In genomic region chr3:19202754-19203153, GRCh38 we compare ENCODE assay signal across 22 cellular contexts. TPM values are rescaled to one million over a fixed set of nuclear protein-coding genes. Genes with fewer than 3 reads are reported as not detected.
DNase-seq lines count a peak whose midpoint lies in the region; ATAC-seq and TF ChIP-seq lines count a peak whose summit lies in the region.
"Had no signal": no experiment of that assay in that cellular context is flagged by ENCODE, and none has a peak within 500 bp of the region (broad histone marks: within the 10 kb centered on the region; RNA-seq: fewer than 3 reads in every experiment).

No MANE protein-coding gene starts in this region.

- H3K27me3 ChIP-seq in dorsolateral prefrontal cortex: no peaks in the 10 kb centered on the region
- H3K27me3 ChIP-seq: BLaER1 had no signal

- H3K4me3 ChIP-seq in dorsolateral prefrontal cortex: peak overlapping the region in 42 of 59 donors; percentile 1 to 61 (median 30)
- H3K4me3 ChIP-seq: A549, BLaER1, GM12878, GM23338 had no signal

- no peak for TF ChIP-seq CTCF in dorsolateral prefrontal cortex (IDR thresholded peaks at IDR 0.05 in 54 of 56, conservative IDR thresholded peaks at IDR 0.05 in 2 of 56; ENCODE audit: low read depth in 1 of 56, partially characterized antibody in 56 of 56)

- H3K27ac ChIP-seq in angular gyrus (ENCODE audit: low read depth, low read length) (peak overlapping the region; percentile 81), dorsolateral prefrontal cortex (peak overlapping the region; percentile 14 to 99 (median 92)), temporal lobe (ENCODE audit: low read depth, low read length) (peak overlapping the region; percentile 84)
- H3K27ac ChIP-seq: A549, BLaER1, C4-2B had no signal

- ATAC-seq in GM18870 (IDR thresholded peaks at IDR 0.05; ENCODE audit: unreplicated experiment): no peak
- ATAC-seq: A549, GM12878, GM23338, HCT116 had no signal

- intact Hi-C loops in dorsolateral prefrontal cortex (cut with DNase I): loop anchor here (1.0 to 2.0 kb wide), 2 partner anchors 54 kb away; partner anchors contain the start of gene KCNH8 (in 2 of the 2)

- DNase-seq in dorsolateral prefrontal cortex (no peak), midbrain (lab: John Stamatoyannopoulos, UW) (peak; percentile 63), HuH-7 (ENCODE audit: low spot score) (no peak), NCI-H128 (lab: John Stamatoyannopoulos, UW; ENCODE audit: unreplicated experiment) (no peak)
- DNase-seq: 8988T; ACHN; CD4-positive, CD25-positive, alpha-beta regulatory T cell; CD8-positive, alpha-beta memory T cell; DMS 273 treated with DMSO at 0.1 percent for 48 hours; DMS79; EL; GDM1; H9 had no signal

RNA-seq across cellular contexts. Expression of gene KCNH8, which starts 54.4 kb away (rescaled TPM):
- total RNA-seq in dorsolateral prefrontal cortex (100 to 1,000 TPM in 1 of 120 experiments, 10 to 100 TPM in 94, 1 to 10 TPM in 25; 4.2 to 108 (median 19.2) TPM), temporal lobe (6.6 TPM)
- total RNA-seq: CD4-positive, CD25-positive, alpha-beta regulatory T cell; CD8-positive, alpha-beta memory T cell had no signal
